In the genomic region with DNA sequence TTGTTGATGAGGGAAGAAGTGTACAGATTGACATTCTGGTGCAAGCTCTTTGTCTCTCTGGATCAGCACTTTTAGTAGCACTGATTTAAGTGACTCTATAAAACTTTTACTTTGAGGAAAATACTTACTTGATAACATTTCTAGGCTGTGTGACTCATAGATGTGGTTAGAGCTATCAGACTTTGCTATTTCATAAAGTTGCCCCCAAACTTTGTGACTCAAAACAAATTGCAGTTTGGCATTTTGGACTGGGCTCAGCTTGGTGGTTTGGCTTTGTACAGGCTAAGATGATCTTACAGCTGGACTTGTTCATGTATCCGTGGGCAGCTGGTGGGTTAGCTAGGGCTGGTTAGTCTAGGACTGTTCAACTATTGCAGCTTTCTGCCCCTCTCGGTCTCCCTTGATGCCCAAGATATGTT, we compare ENCODE assay signal across 9 cellular contexts. TPM values are rescaled to one million over a fixed set of nuclear protein-coding genes. Genes with fewer than 3 reads are reported as not detected.
DNase-seq lines count a peak whose midpoint lies in the region; ATAC-seq and TF ChIP-seq lines count a peak whose summit lies in the region.
"Had no signal": no experiment of that assay in that cellular context is flagged by ENCODE, and none has a peak within 500 bp of the region (broad histone marks: within the 10 kb centered on the region; RNA-seq: fewer than 3 reads in every experiment).

No MANE protein-coding gene starts in this region.

- no peaks in the 10 kb centered on the region for H3K36me3 ChIP-seq in osteoblast (ENCODE audit: insufficient read depth, low read length)

- no peak for TF ChIP-seq CTCF in astrocyte of the spinal cord (IDR thresholded peaks at IDR 0.05; ENCODE audit: low read depth, low read length)
- TF ChIP-seq CTCF in osteoblast (IDR thresholded peaks at IDR 0.05; ENCODE audit: extremely low read depth, low read depth, low read length): no peak

- no peak overlapping the region for H2AFZ ChIP-seq in osteoblast (ENCODE audit: low read length)

- H4K20me1 ChIP-seq in osteoblast (ENCODE audit: insufficient read depth, low read length): no peaks in the 10 kb centered on the region

- H3K4me2 ChIP-seq in osteoblast (ENCODE audit: insufficient read depth, low read length): peak overlapping the region; percentile 62

- H3K4me1 ChIP-seq in osteoblast (ENCODE audit: insufficient read depth, low read length): peaks cover 79% of the 10 kb centered on the region

- in situ Hi-C loops in astrocyte of the spinal cord (cut with HindIII; ENCODE audit: low sequenced_read_pairs): no loop called here

- H3K4me3 ChIP-seq in astrocyte of the spinal cord (ENCODE audit: low read depth, low read length) (no peak overlapping the region), osteoblast (ENCODE audit: insufficient read depth, low read length) (peak overlapping the region; percentile 14)

- ATAC-seq in activated CD4-positive, CD25-positive, alpha-beta regulatory T cell treated with anti-CD3 and anti-CD28 coated beads, Interleukin-2, amount 50 U/mL, for 24 hours: peak; percentile 45 to 65
- ATAC-seq in GM21528 (IDR thresholded peaks at IDR 0.05; ENCODE audit: low FRiP score, unreplicated experiment): no peak

- DNase-seq in activated CD4-positive, CD25-positive, alpha-beta regulatory T cell (lab: John Stamatoyannopoulos, UW): no peak
- peak; percentile 2 for DNase-seq in MV-4-11 (lab: John Stamatoyannopoulos, UW)
- peak; percentile 84 for DNase-seq in astrocyte of the spinal cord (ENCODE audit: low read depth, low spot score)
- peak; percentile 69 for DNase-seq in osteoblast (ENCODE audit: insufficient read length, low spot score, missing footprints)
- no peak for DNase-seq in NCI-H146 treated with DMSO at 0.1 percent for 48 hours (lab: John Stamatoyannopoulos, UW; ENCODE audit: unreplicated experiment)
- no peak for DNase-seq in HT-29 (ENCODE audit: low spot score)
- DNase-seq: NCI-H2081 had no signal

- peak overlapping the region; percentile 70 for H3K27ac ChIP-seq in osteoblast (ENCODE audit: low read depth, low read length)

- H3K79me2 ChIP-seq in osteoblast (ENCODE audit: insufficient read depth, low read length): no peaks in the 10 kb centered on the region

- H3K9me3 ChIP-seq in osteoblast (ENCODE audit: low read depth, low read length): no peaks in the 10 kb centered on the region

- H3K27me3 ChIP-seq in osteoblast (ENCODE audit: insufficient read depth, low read length): no peaks in the 10 kb centered on the region

RNA-seq across cellular contexts. Expression of gene GLS, which starts 42.1 kb away (rescaled TPM):
- total RNA-seq in osteoblast: 447 and 588 TPM in 2 replicates
- 25.2 and 27.7 TPM in 2 replicates for total RNA-seq in HT-29 (2014; rRNA removed; shearing (Covaris generic))

Comparison
In these comparisons a context has a peak if more than half of its experiments do, and no peak if none do; other contexts are left out.
1. DNase-seq: peak in MV-4-11 (single experiment), astrocyte of the spinal cord (single experiment) and osteoblast (single experiment); none in activated CD4-positive, CD25-positive, alpha-beta regulatory T cell (0 of 4), NCI-H146 treated with DMSO at 0.1 percent for 48 hours (single experiment) and HT-29 (single experiment).
2. RNA of gene GLS, which starts 42.1 kb away (total RNA-seq): 447 to 588 TPM in osteoblast; 25.2 to 27.7 TPM in HT-29; every median in the first group is over 10 times any median in the second.